ENCODE assay signal across 16 cellular contexts in genomic region chrX:56228914-56229313, GRCh38. TPM values are rescaled to one million over a fixed set of nuclear protein-coding genes. Genes with fewer than 3 reads are reported as not detected.
DNase-seq lines count a peak whose midpoint lies in the region; ATAC-seq, FAIRE-seq and TF ChIP-seq lines count a peak whose summit lies in the region.
"Had no signal": no experiment of that assay in that cellular context is flagged by ENCODE, and none has a peak within 500 bp of the region (broad histone marks: within the 10 kb centered on the region; RNA-seq: fewer than 3 reads in every experiment).

No MANE protein-coding gene starts in this region.

- H4K5ac ChIP-seq in H9 (ENCODE audit: insufficient read length, low read depth, low read length): no peak overlapping the region

- FAIRE-seq in kidney (lab: Jason Lieb, UNC): no peak
- FAIRE-seq: K562 had no signal

- H3K27ac ChIP-seq in H9 (ENCODE audit: insufficient read length, low read depth, low read length): no peak overlapping the region
- no peak overlapping the region for H3K27ac ChIP-seq in colonic mucosa
- H3K27ac ChIP-seq in kidney (ENCODE audit: low read depth in 2 of 2, low read length in 2 of 2): peak overlapping the region; percentile 5 to 22
- H3K27ac ChIP-seq in tibial artery: peak overlapping the region; percentile 69 to 75
- H3K27ac ChIP-seq: hepatocyte had no signal

- H3K79me2 ChIP-seq in H9 (ENCODE audit: insufficient read depth, low read length): no peaks in the 10 kb centered on the region
- H3K79me2 ChIP-seq: hepatocyte had no signal

- peaks cover 15 to 18% of the 10 kb centered on the region in 2 experiments for H3K4me1 Mint-ChIP-seq in H9
- peaks cover 21% of the 10 kb centered on the region for H3K4me1 Mint-ChIP-seq in endothelial cell (ENCODE audit: unreplicated experiment)

- no peak for ATAC-seq in HG03378 (IDR thresholded peaks at IDR 0.05; ENCODE audit: unreplicated experiment)
- ATAC-seq: activated naive CD8-positive, alpha-beta T cell treated with anti-CD3 and anti-CD28 coated beads, Interleukin-2, amount 50 U/mL, for 24 hours; K562; stimulated activated memory B cell treated with anti-CD40 and anti-IgM and Interleukin-4, amounts not matched to agents 10 μg/mL and 1 μg/mL and 100 μg/mL, for 72 hours; T-cell had no signal

- no peak overlapping the region for H3T11ph ChIP-seq in H9 (ENCODE audit: low read length)

- no peak for TF ChIP-seq CTCF in H9 (conservative IDR thresholded peaks at IDR 0.05)
- TF ChIP-seq CTCF in colonic mucosa (IDR thresholded peaks at IDR 0.05): no peak
- no peak for TF ChIP-seq CTCF in kidney (IDR thresholded peaks at IDR 0.05; ENCODE audit: borderline replicate concordance, extremely low read depth, insufficient read depth)
- TF ChIP-seq CTCF in tibial artery (IDR thresholded peaks at IDR 0.05): no peak
- TF ChIP-seq CTCF in endothelial cell (IDR thresholded peaks at IDR 0.05; ENCODE audit: unreplicated experiment): no peak

- WGBS in H9 (ENCODE audit: extremely low coverage, insufficient read length, low lambda C conversion rate): no CpG with 5 or more reads among the region's 2 CpGs

- no peak overlapping the region for H2AFZ ChIP-seq in H9 (ENCODE audit: low read length)
- H2AFZ ChIP-seq: hepatocyte had no signal

- no peaks in the 10 kb centered on the region for H3K27me3 ChIP-seq in H9 (ENCODE audit: insufficient read depth, low read length)
- H3K27me3 ChIP-seq in colonic mucosa: no peaks in the 10 kb centered on the region
- no peaks in the 10 kb centered on the region for H3K27me3 ChIP-seq in tibial artery
- H3K27me3 ChIP-seq: hepatocyte had no signal

- no peak overlapping the region for H2AK5ac ChIP-seq in H9 (ENCODE audit: insufficient read length, low read length)

- H2BK20ac ChIP-seq in H9 (ENCODE audit: low read depth, low read length, poor library complexity, severe bottlenecking): no peak overlapping the region

- H3K4me3 Mint-ChIP-seq in H9 (no peak overlapping the region), endothelial cell (ENCODE audit: unreplicated experiment) (no peak overlapping the region)
- H3K4me3 Mint-ChIP-seq: activated naive CD8-positive, alpha-beta T cell treated with anti-CD3 and anti-CD28 coated beads, Interleukin-2, amount 50 U/mL, for 24 hours; activated T-helper 1 cell treated with anti-CD3 and anti-CD28 coated beads, Interleukin-12 subunit alpha, Interleukin-12 subunit beta, Interleukin-2, Interleukin-4 antibody, amounts not matched to agents 30 ng/mL and 10 ng/mL and 1 ng/mL, durations not matched to agents 14 hours and 24 hours and 36 hours; stimulated activated memory B cell treated with anti-CD40 and anti-IgM and Interleukin-4, amounts not matched to agents 10 μg/mL and 1 μg/mL and 100 μg/mL, for 72 hours; T-cell had no signal

- H3K23ac ChIP-seq in H9 (ENCODE audit: insufficient read length, low read depth, low read length): no peak overlapping the region

- intact Hi-C loops in colonic mucosa (cut with DNase I): no loop called here
- intact Hi-C loops in kidney (cut with DNase I): no loop called here
- intact Hi-C loops in tibial artery (cut with DNase I; ENCODE audit: low total_unique reads): no loop called here

- H2BK5ac ChIP-seq in H9 (ENCODE audit: insufficient read length, low read length): no peak overlapping the region

- H2BK15ac ChIP-seq in H9 (ENCODE audit: low read depth, low read length): no peak overlapping the region

- H3K4ac ChIP-seq in H9 (ENCODE audit: low read depth, low read length): no peak overlapping the region

- H3K9me3 Mint-ChIP-seq in H9 (peaks cover 54 to 73% of the 10 kb centered on the region in 2 experiments), endothelial cell (ENCODE audit: unreplicated experiment) (no peaks in the 10 kb centered on the region)
- H3K9me3 Mint-ChIP-seq: activated naive CD8-positive, alpha-beta T cell treated with anti-CD3 and anti-CD28 coated beads, Interleukin-2, amount 50 U/mL, for 24 hours; activated T-helper 1 cell treated with anti-CD3 and anti-CD28 coated beads, Interleukin-12 subunit alpha, Interleukin-12 subunit beta, Interleukin-2, Interleukin-4 antibody, amounts not matched to agents 30 ng/mL and 10 ng/mL and 1 ng/mL, durations not matched to agents 14 hours and 24 hours and 36 hours; stimulated activated memory B cell treated with anti-CD40 and anti-IgM and Interleukin-4, amounts not matched to agents 10 μg/mL and 1 μg/mL and 100 μg/mL, for 72 hours; T-cell had no signal

- no peak overlapping the region for H3K4me2 ChIP-seq in H9 (ENCODE audit: insufficient read depth, insufficient read length, low read length)
- H3K4me2 ChIP-seq: hepatocyte had no signal

- no peaks in the 10 kb centered on the region for H3K36me3 ChIP-seq in colonic mucosa
- no peaks in the 10 kb centered on the region for H3K36me3 ChIP-seq in kidney (ENCODE audit: control insufficient read depth in 1 of 2, insufficient read depth in 2 of 2, low read length in 2 of 2)
- H3K36me3 ChIP-seq in tibial artery: no peaks in the 10 kb centered on the region

- no peak overlapping the region for H4K8ac ChIP-seq in H9 (replicated peaks; ENCODE audit: insufficient read length, low read depth, low read length)

- no peak overlapping the region for H2BK12ac ChIP-seq in H9 (ENCODE audit: insufficient read length, low read depth, low read length)

- DNase-seq in H9 (peak; percentile 33), colonic mucosa (peak; percentile 64), kidney (peak; percentile 43), tibial artery (peak; percentile 32 to 66), endothelial cell (ENCODE audit: low spot score) (no peak), activated gamma-delta T cell (lab: John Stamatoyannopoulos, UW) (no peak)
- DNase-seq: activated naive CD8-positive, alpha-beta T cell treated with anti-CD3 and anti-CD28 coated beads, Interleukin-2, amount 50 U/mL, for 24 hours; midbrain; NCI-H2081 treated with DMSO at 0.1 percent for 48 hours; SHP77; T-cell had no signal

- H3K9ac ChIP-seq in H9 (ENCODE audit: extremely low read depth, insufficient read length, low read length): no peak overlapping the region
- H3K9ac ChIP-seq in colonic mucosa (ENCODE audit: low read depth in 2 of 2, low read length in 2 of 2): no peak overlapping the region
- H3K9ac ChIP-seq in kidney (ENCODE audit: low read length in 2 of 2): no peak overlapping the region

- no peak overlapping the region for H4K91ac ChIP-seq in H9 (ENCODE audit: insufficient read length, low read depth, low read length)

- H3K18ac ChIP-seq in H9 (ENCODE audit: insufficient read length, low read depth, low read length): no peak overlapping the region

- H3K4me1 ChIP-seq in H9 (ENCODE audit: insufficient read depth, low read length): peaks cover 2% of the 10 kb centered on the region; the same call in 1 of the 2 replicates
- no peaks in the 10 kb centered on the region for H3K4me1 ChIP-seq in colonic mucosa
- peaks cover 0 to 7% of the 10 kb centered on the region in 2 donors for H3K4me1 ChIP-seq in kidney (ENCODE audit: control insufficient read depth in 1 of 2, insufficient read depth in 1 of 2, low read depth in 1 of 2, low read length in 2 of 2)
- peaks cover 0 to 23% (median 7%) of the 10 kb centered on the region in 4 donors for H3K4me1 ChIP-seq in tibial artery

- H3K27ac Mint-ChIP-seq in H9 (0 out of 7 replicates have a peak overlapping the region, but pooled peaks of 1 of the 3 experiments have one; percentile 12), endothelial cell (ENCODE audit: unreplicated experiment) (no peak overlapping the region)
- H3K27ac Mint-ChIP-seq: activated naive CD8-positive, alpha-beta T cell treated with anti-CD3 and anti-CD28 coated beads, Interleukin-2, amount 50 U/mL, for 24 hours; activated T-helper 1 cell treated with anti-CD3 and anti-CD28 coated beads, Interleukin-12 subunit alpha, Interleukin-12 subunit beta, Interleukin-2, Interleukin-4 antibody, amounts not matched to agents 30 ng/mL and 10 ng/mL and 1 ng/mL, durations not matched to agents 14 hours and 24 hours and 36 hours; stimulated activated memory B cell treated with anti-CD40 and anti-IgM and Interleukin-4, amounts not matched to agents 10 μg/mL and 1 μg/mL and 100 μg/mL, for 72 hours had no signal

- H4K20me1 ChIP-seq in H9 (ENCODE audit: control insufficient read depth, insufficient read depth, insufficient read length): no peaks in the 10 kb centered on the region

- no peak overlapping the region for H3K14ac ChIP-seq in H9 (ENCODE audit: insufficient read depth, low read length)

- H3K4me3 ChIP-seq in colonic mucosa: no peak overlapping the region
- no peak overlapping the region for H3K4me3 ChIP-seq in kidney (ENCODE audit: low read length in 2 of 2)
- no peak overlapping the region for H3K4me3 ChIP-seq in tibial artery
- H3K4me3 ChIP-seq: hepatocyte, K562 had no signal

- H3K56ac ChIP-seq in H9 (ENCODE audit: insufficient read length, low read depth, low read length): no peak overlapping the region

- no peaks in the 10 kb centered on the region for H3K79me1 ChIP-seq in H9 (ENCODE audit: insufficient read depth, low read depth, low read length, poor library complexity, severe bottlenecking)

- H2BK120ac ChIP-seq in H9 (ENCODE audit: low read depth, low read length, poor library complexity, severe bottlenecking): no peak overlapping the region

- H3K9me3 ChIP-seq in H9 (ENCODE audit: control insufficient read depth, low read depth, low read length) (peaks cover 8% of the 10 kb centered on the region), colonic mucosa (no peaks in the 10 kb centered on the region), kidney (ENCODE audit: control insufficient read depth in 1 of 2, low read length in 2 of 2) (no peaks in the 10 kb centered on the region), tibial artery (no peaks in the 10 kb centered on the region)

- H3K36me3 Mint-ChIP-seq in H9 (ENCODE audit: insufficient read depth in 1 of 3, low read depth in 3 of 3): no peaks in the 10 kb centered on the region
- H3K36me3 Mint-ChIP-seq in endothelial cell (ENCODE audit: low read depth, unreplicated experiment): no peaks in the 10 kb centered on the region
- H3K36me3 Mint-ChIP-seq: stimulated activated memory B cell treated with anti-CD40 and anti-IgM and Interleukin-4, amounts not matched to agents 10 μg/mL and 1 μg/mL and 100 μg/mL, for 72 hours; T-cell had no signal

- H3K27me3 Mint-ChIP-seq in H9 (ENCODE audit: low read depth): no peaks in the 10 kb centered on the region
- no peaks in the 10 kb centered on the region for H3K27me3 Mint-ChIP-seq in endothelial cell (ENCODE audit: unreplicated experiment)
- H3K27me3 Mint-ChIP-seq: stimulated activated memory B cell treated with anti-CD40 and anti-IgM and Interleukin-4, amounts not matched to agents 10 μg/mL and 1 μg/mL and 100 μg/mL, for 72 hours had no signal

- H3K23me2 ChIP-seq in H9 (ENCODE audit: insufficient read length, low read depth, low read length, poor library complexity, severe bottlenecking): peaks cover 14% of the 10 kb centered on the region

RNA-seq across cellular contexts. Expression of gene KLF8, which starts 3.2 kb away (rescaled TPM):
- total RNA-seq in H9 (2021) (7.3 and 7.7 TPM in 2 replicates), colonic mucosa (1 to 10 TPM; 2.3 to 2.8 TPM), kidney (25.3 TPM), endothelial cell (ENCODE audit: unreplicated experiment) (13.9 TPM)
- polyA plus RNA-seq in kidney (ENCODE audit: insufficient read depth, low read depth, low replicate concordance): 6.1 TPM

Comparison
In these comparisons a context has a peak if more than half of its experiments do, and no peak if none do; other contexts are left out.
1. DNase-seq: peak in H9 (single experiment), colonic mucosa (single experiment), kidney (single experiment) and tibial artery (2 of 2); none in endothelial cell (single experiment) and activated gamma-delta T cell (single experiment).
2. H3K27ac ChIP-seq: peak in kidney (2 of 2) and tibial artery (2 of 2); none in H9 (single experiment) and colonic mucosa (single experiment).